11 cellular contexts compared by ENCODE assay signal in the genomic region with DNA sequence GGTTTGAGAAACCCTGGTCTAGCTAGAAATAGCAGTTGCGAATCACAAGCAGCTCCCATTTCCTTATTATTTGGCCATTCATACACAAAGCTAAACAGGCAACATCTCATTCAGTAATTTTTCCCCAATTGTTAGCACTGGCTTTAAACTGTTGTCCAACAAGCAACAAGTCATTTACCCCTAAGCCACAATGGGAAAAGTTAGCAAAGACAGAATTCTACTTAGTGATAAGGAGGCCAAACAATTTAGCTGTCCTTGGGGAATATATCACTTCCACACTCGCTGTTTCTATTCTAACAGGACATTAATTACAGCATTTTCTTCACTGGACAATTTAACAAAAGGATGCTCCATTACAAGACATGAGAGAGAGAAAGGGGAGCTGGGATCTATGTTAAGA. TPM values are rescaled to one million over a fixed set of nuclear protein-coding genes. Genes with fewer than 3 reads are reported as not detected.
DNase-seq lines count a peak whose midpoint lies in the region; ATAC-seq, FAIRE-seq and TF ChIP-seq lines count a peak whose summit lies in the region.
"Had no signal": no experiment of that assay in that cellular context is flagged by ENCODE, and none has a peak within 500 bp of the region (broad histone marks: within the 10 kb centered on the region; RNA-seq: fewer than 3 reads in every experiment).

No MANE protein-coding gene starts in this region.

- H4K91ac ChIP-seq in IMR-90 (ENCODE audit: insufficient read depth, low read depth, low read length) = peak overlapping the region; percentile 38; the same call in 1 of the 2 replicates

- peaks cover 24% of the 10 kb centered on the region for H3K9me1 ChIP-seq in IMR-90 (ENCODE audit: insufficient read depth, low read length)

- H4K8ac ChIP-seq in IMR-90 (ENCODE audit: low read depth in 2 of 2, low read length in 2 of 2) = peak overlapping the region in 1 of 2 experiments; percentile 2; a peak in 1 of 4 replicates

- no peak overlapping the region for H4K5ac ChIP-seq in IMR-90 (ENCODE audit: low read depth, low read length)

- peak overlapping the region; percentile 80 for H3K56ac ChIP-seq in IMR-90 (ENCODE audit: extremely low read depth, insufficient read depth, low read length)

- H3K27ac ChIP-seq in IMR-90 (ENCODE audit: insufficient read depth, low read length) = peak overlapping the region; percentile 47
- H3K27ac ChIP-seq in mammary epithelial cell (ENCODE audit: insufficient read depth, low read depth, low read length) = no peak overlapping the region
- peak overlapping the region; percentile 59 to 76 for H3K27ac ChIP-seq in kidney (ENCODE audit: low read depth in 2 of 2, low read length in 2 of 2)
- H3K27ac ChIP-seq in thyroid gland = peak overlapping the region in 2 of 3 donors; percentile 78 to 94
- H3K27ac ChIP-seq: adrenal gland had no signal

- no peak; the same call in 1 of the 2 replicates for TF ChIP-seq RAD21 in IMR-90 (IDR thresholded peaks at IDR 0.05; ENCODE audit: low read length)

- H2BK20ac ChIP-seq in IMR-90 (ENCODE audit: low read depth, low read length) = 0 out of 2 replicates have a peak overlapping the region, but pooled peaks have one; percentile 9

- H3K79me2 ChIP-seq in mammary epithelial cell (ENCODE audit: insufficient read depth, low read length) = peaks cover 75% of the 10 kb centered on the region

- H2BK5ac ChIP-seq in IMR-90 (ENCODE audit: low read depth, low read length, poor library complexity, severe bottlenecking) = peak overlapping the region; percentile 72

- intact Hi-C loops in IMR-90 (cut with micrococcal nuclease) = no loop called here
- intact Hi-C loops in mammary epithelial cell (cut with micrococcal nuclease) = loop anchor here (5.0 kb wide), 1 partner anchor 86 kb away; no protein-coding TSS in a partner anchor
- intact Hi-C loops in kidney (cut with DNase I) = no loop called here
- intact Hi-C loops in thyroid gland (cut with DNase I) = loop anchor here (10.0 kb wide), 3 partner anchors 139 to 251 kb away; no protein-coding TSS in a partner anchor

- H3K27me3 Mint-ChIP-seq in activated naive CD4-positive, alpha-beta T cell treated with anti-CD3 and anti-CD28 coated beads, Interleukin-2, amount 10 ng/mL, durations not matched to agents 7 days and 5 days = peaks cover 46% of the 10 kb centered on the region

- DNase-seq in IMR-90 (no peak), mammary epithelial cell (no peak), kidney (no peak), thyroid gland (no peak), NCI-H524 (lab: John Stamatoyannopoulos, UW) (no peak), NCI-H1105 (lab: John Stamatoyannopoulos, UW) (no peak)
- no peak for DNase-seq in activated naive CD4-positive, alpha-beta T cell treated with anti-CD3 and anti-CD28 coated beads, Interleukin-2, amount 10 ng/mL, durations not matched to agents 7 days and 5 days
- DNase-seq: NCI-H2227 treated with DMSO at 0.1 percent for 48 hours had no signal

- CTCF ChIA-PET in IMR-90 (lab: Yijun Ruan, JAX) (interaction anchor here (0.6 to 3.4 kb wide), 9 partner anchors 12 to 258 kb away, joined by 3 to 19 read pairs (median 5); no protein-coding TSS in a partner anchor), mammary epithelial cell (lab: Charles Lee; ENCODE audit: low non-redundant PET) (interaction anchor here (0.6 to 1.2 kb wide), 3 partner anchors 186 to 211 kb away, joined by 3 to 14 read pairs (median 4); no protein-coding TSS in a partner anchor)
- CTCF ChIA-PET in activated naive CD4-positive, alpha-beta T cell treated with anti-CD3 and anti-CD28 coated beads, Interleukin-2, amount 10 ng/mL, durations not matched to agents 7 days and 5 days (lab: Charles Lee) = interaction anchor here (0.7 to 2.1 kb wide), 6 partner anchors 16 to 283 kb away, joined by 3 to 8 read pairs (median 4); no protein-coding TSS in a partner anchor

- H3K9ac ChIP-seq in IMR-90 (ENCODE audit: low read depth, low read length) (peak overlapping the region; percentile 98), mammary epithelial cell (ENCODE audit: insufficient read depth, low read length) (peak overlapping the region; percentile 98), kidney (ENCODE audit: low read length in 2 of 2) (peak overlapping the region; percentile 27 to 67)

- peaks cover 15% of the 10 kb centered on the region for H3K4me1 ChIP-seq in IMR-90 (ENCODE audit: control insufficient read depth, insufficient read depth, low read length)
- H3K4me1 ChIP-seq in mammary epithelial cell (ENCODE audit: insufficient read depth, low read length) = peaks cover 30% of the 10 kb centered on the region
- H3K4me1 ChIP-seq in kidney (ENCODE audit: control insufficient read depth in 1 of 2, insufficient read depth in 1 of 2, low read depth in 1 of 2, low read length in 2 of 2) = peaks cover 9 to 12% of the 10 kb centered on the region in 2 donors
- peaks cover 33 to 36% of the 10 kb centered on the region in 2 donors for H3K4me1 ChIP-seq in thyroid gland

- peaks cover 13% of the 10 kb centered on the region for H3K4me1 Mint-ChIP-seq in activated naive CD4-positive, alpha-beta T cell treated with anti-CD3 and anti-CD28 coated beads, Interleukin-2, amount 10 ng/mL, durations not matched to agents 7 days and 5 days

- peaks cover 0 to 46% of the 10 kb centered on the region in 2 experiments; a peak in 3 of 4 replicates for H3K79me1 ChIP-seq in IMR-90 (ENCODE audit: low read depth in 1 of 2, low read length in 2 of 2)

- peak overlapping the region; percentile 75 for H3K4ac ChIP-seq in IMR-90 (ENCODE audit: low read depth, low read length)

- H3K14ac ChIP-seq in IMR-90 (replicated peaks; ENCODE audit: low read depth, low read length) = peak overlapping the region; percentile 88

- H3K36me3 ChIP-seq in IMR-90 (ENCODE audit: control insufficient read depth, insufficient read depth, low read length) (peaks cover 2% of the 10 kb centered on the region; the same call in 1 of the 2 replicates), mammary epithelial cell (ENCODE audit: insufficient read depth, low read length) (no peaks in the 10 kb centered on the region), kidney (ENCODE audit: control insufficient read depth in 1 of 2, insufficient read depth in 2 of 2, low read length in 2 of 2) (no peaks in the 10 kb centered on the region), thyroid gland (no peaks in the 10 kb centered on the region)
- H3K36me3 ChIP-seq: adrenal gland had no signal

- no peak for FAIRE-seq in kidney (lab: Jason Lieb, UNC)
- FAIRE-seq: TTC549 had no signal

- peak overlapping the region; percentile 47 for H3K23ac ChIP-seq in IMR-90 (ENCODE audit: low read depth, low read length)

- in situ Hi-C loops in IMR-90 (cut with MboI; ENCODE audit: low sequenced_read_pairs) = loop anchor here (5.0 kb wide), 3 partner anchors 131 to 254 kb away; no protein-coding TSS in a partner anchor
- in situ Hi-C loops in mammary epithelial cell (cut with MboI; ENCODE audit: low sequenced_read_pairs in 2 of 2) = loop anchor here (10.0 kb wide), 3 partner anchors 191 to 251 kb away; no protein-coding TSS in a partner anchor

- no peaks in the 10 kb centered on the region for H3K9me3 ChIP-seq in IMR-90 (ENCODE audit: control insufficient read depth, insufficient read depth, low read length)
- H3K9me3 ChIP-seq in mammary epithelial cell (replicated peaks; ENCODE audit: insufficient read depth, low read length) = no peaks in the 10 kb centered on the region
- H3K9me3 ChIP-seq in kidney (ENCODE audit: control insufficient read depth in 1 of 2, low read length in 2 of 2) = no peaks in the 10 kb centered on the region
- H3K9me3 ChIP-seq in thyroid gland = no peaks in the 10 kb centered on the region
- H3K9me3 ChIP-seq: adrenal gland had no signal

- no peaks in the 10 kb centered on the region for H3K9me3 Mint-ChIP-seq in activated naive CD4-positive, alpha-beta T cell treated with anti-CD3 and anti-CD28 coated beads, Interleukin-2, amount 10 ng/mL, durations not matched to agents 7 days and 5 days
- H3K9me3 Mint-ChIP-seq: stimulated activated naive CD8-positive, alpha-beta T cell treated with anti-CD3 and anti-CD28 coated beads, Interleukin-15, Interleukin-2, amounts not matched to agents 100 ng/mL and 50 ng/mL, for 24 hours had no signal

- POLR2A ChIA-PET in IMR-90 (lab: Charles Lee; ENCODE audit: unreplicated experiment) = interaction anchor here (0.5 to 1.2 kb wide), 2 partner anchors 67 to 257 kb away, joined by 3 to 12 read pairs; no protein-coding TSS in a partner anchor

- H2BK120ac ChIP-seq in IMR-90 (ENCODE audit: low read depth, low read length) = peak overlapping the region; percentile 45; the same call in 1 of the 2 replicates

- no peaks in the 10 kb centered on the region for H3K36me3 Mint-ChIP-seq in activated naive CD4-positive, alpha-beta T cell treated with anti-CD3 and anti-CD28 coated beads, Interleukin-2, amount 10 ng/mL, durations not matched to agents 7 days and 5 days

- no peak overlapping the region for H3K27ac Mint-ChIP-seq in activated naive CD4-positive, alpha-beta T cell treated with anti-CD3 and anti-CD28 coated beads, Interleukin-2, amount 10 ng/mL, durations not matched to agents 7 days and 5 days
- H3K27ac Mint-ChIP-seq: stimulated activated naive CD8-positive, alpha-beta T cell treated with anti-CD3 and anti-CD28 coated beads, Interleukin-15, Interleukin-2, amounts not matched to agents 100 ng/mL and 50 ng/mL, for 24 hours had no signal

- dilution Hi-C loops in IMR-90 (cut with HindIII; ENCODE audit: low sequenced_read_pairs, unreplicated experiment) = no loop called here
- dilution Hi-C loops in mammary epithelial cell (cut with HindIII; ENCODE audit: low sequenced_read_pairs) = no loop called here

- no peak overlapping the region for H2AK5ac ChIP-seq in IMR-90 (ENCODE audit: low read depth, low read length)

- H2AK9ac ChIP-seq in IMR-90 (replicated peaks; ENCODE audit: low read depth, low read length, poor library complexity) = no peak overlapping the region

- H3K27me3 ChIP-seq in IMR-90 (ENCODE audit: control insufficient read depth, insufficient read depth, low read length) (no peaks in the 10 kb centered on the region), mammary epithelial cell (ENCODE audit: insufficient read depth, low read length) (no peaks in the 10 kb centered on the region), thyroid gland (no peaks in the 10 kb centered on the region)

- peak overlapping the region; percentile 97 for H3K4me2 ChIP-seq in IMR-90 (ENCODE audit: low read depth, low read length)
- peak overlapping the region; percentile 81 for H3K4me2 ChIP-seq in mammary epithelial cell (ENCODE audit: insufficient read depth, low read depth, low read length)

- TF ChIP-seq CTCF in IMR-90 (conservative IDR thresholded peaks at IDR 0.05; ENCODE audit: low read depth, low read length) (no peak), mammary epithelial cell (conservative IDR thresholded peaks at IDR 0.05 in 1 of 2, IDR thresholded peaks at IDR 0.05 in 1 of 2; ENCODE audit: extremely low read depth in 1 of 2, insufficient read depth in 1 of 2, low read depth in 1 of 2, low read length in 2 of 2) (no peak), kidney (IDR thresholded peaks at IDR 0.05; ENCODE audit: borderline replicate concordance, extremely low read depth, insufficient read depth) (no peak), thyroid gland (IDR thresholded peaks at IDR 0.05) (no peak)

- BruUV-seq in IMR-90 (replicated peaks; lab: Mats Ljungman, UMichigan) = no TSS peak
- no TSS peak for BruUV-seq in mammary epithelial cell (replicated peaks; lab: Mats Ljungman, UMichigan)

- H2BK15ac ChIP-seq in IMR-90 (ENCODE audit: low read depth, low read length) = no peak overlapping the region; the same call in 2 of the 3 replicates

- H2AFZ ChIP-seq in IMR-90 (replicated peaks; ENCODE audit: low read length, poor library complexity) = no peak overlapping the region
- no peak overlapping the region for H2AFZ ChIP-seq in mammary epithelial cell (ENCODE audit: low read depth, low read length)

- peaks cover 72% of the 10 kb centered on the region for H4K20me1 ChIP-seq in IMR-90 (ENCODE audit: insufficient read depth, low read length)
- H4K20me1 ChIP-seq in mammary epithelial cell (ENCODE audit: insufficient read depth, low read length) = peaks cover 19% of the 10 kb centered on the region

- 40% methylated on average over 1 of the region's 2 CpGs; no CpG with 5 or more reads in 1 of the 2 experiments for WGBS in IMR-90 (ENCODE audit: extremely low coverage in 2 of 2, insufficient read length in 1 of 2), 2 experiments
- 85% methylated on average over 2 of the region's 2 CpGs for WGBS in mammary epithelial cell (ENCODE audit: low coverage, missing lambda C conversion rate)
- 81 to 83% methylated on average over 2 of the region's 2 CpGs for WGBS in thyroid gland, 2 donors

- peak overlapping the region; percentile 85 for H3K4me3 ChIP-seq in IMR-90 (ENCODE audit: insufficient read depth, low read depth, low read length)
- peak overlapping the region; percentile 90 to 97 (median 96) for H3K4me3 ChIP-seq in mammary epithelial cell (replicated peaks in 1 of 3; ENCODE audit: insufficient read depth in 1 of 3, low read depth in 2 of 3, low read length in 3 of 3)
- peak overlapping the region; percentile 78 for H3K4me3 ChIP-seq in kidney (ENCODE audit: low read length in 2 of 2)
- peak overlapping the region in 1 of 3 donors; percentile 83 for H3K4me3 ChIP-seq in thyroid gland (replicated peaks in 1 of 3)

- H3K18ac ChIP-seq in IMR-90 (ENCODE audit: low read depth, low read length) = peak overlapping the region; percentile 32; the same call in 1 of the 2 replicates

- H3K4me3 Mint-ChIP-seq in activated naive CD4-positive, alpha-beta T cell treated with anti-CD3 and anti-CD28 coated beads, Interleukin-2, amount 10 ng/mL, durations not matched to agents 7 days and 5 days = no peak overlapping the region
- H3K4me3 Mint-ChIP-seq: stimulated activated naive CD8-positive, alpha-beta T cell treated with anti-CD3 and anti-CD28 coated beads, Interleukin-15, Interleukin-2, amounts not matched to agents 100 ng/mL and 50 ng/mL, for 24 hours had no signal

- no peak for ATAC-seq in IMR-90 (ENCODE audit: low read depth)

- TF ChIP-seq POLR2A in IMR-90 (IDR thresholded peaks at IDR 0.05; ENCODE audit: low read depth, low read length) (no peak), thyroid gland (IDR thresholded peaks at IDR 0.05) (no peak)

RNA-seq across cellular contexts. Expression of a gene that starts 2.8 kb away (rescaled TPM):
- total RNA-seq in IMR-90 (2012; rRNA removed) = 93.0 and 115 TPM in 2 replicates
- 39.9 and 41.9 TPM in 2 replicates for polyA plus RNA-seq in IMR-90 (2012; rRNA removed)
- polyA plus RNA-seq in IMR-90 (2012; cell fraction: cytosol; rRNA removed) = 30.6 and 53.6 TPM in 2 replicates
- polyA plus RNA-seq in IMR-90 (2012; cell fraction: nucleus; rRNA removed; ENCODE audit: low replicate concordance) = 35.4 and 54.4 TPM in 2 replicates
- 10 to 100 TPM; 34.3 to 69.7 TPM for total RNA-seq in mammary epithelial cell
- 13.1 TPM for polyA plus RNA-seq in mammary epithelial cell
- 126 TPM for polyA minus RNA-seq in mammary epithelial cell
- total RNA-seq in kidney = 52.4 TPM
- 7.6 TPM for polyA plus RNA-seq in kidney (ENCODE audit: insufficient read depth, low read depth, low replicate concordance)
- total RNA-seq in thyroid gland = 10 to 100 TPM; 49.2 to 89.6 (median 71.0) TPM

Comparison
In these comparisons a context has a peak if more than half of its experiments do, and no peak if none do; other contexts are left out.
1. H3K9ac ChIP-seq: peak in every context shown above with its lines; median percentile 98 in IMR-90; 98 in mammary epithelial cell; 47 in kidney.
2. intact Hi-C loops: an anchor here in mammary epithelial cell (5.0 kb wide) and thyroid gland (10.0 kb wide); none called in IMR-90 and kidney.